Comparison of ENCODE assay signal across 20 cellular contexts in the genomic region with DNA sequence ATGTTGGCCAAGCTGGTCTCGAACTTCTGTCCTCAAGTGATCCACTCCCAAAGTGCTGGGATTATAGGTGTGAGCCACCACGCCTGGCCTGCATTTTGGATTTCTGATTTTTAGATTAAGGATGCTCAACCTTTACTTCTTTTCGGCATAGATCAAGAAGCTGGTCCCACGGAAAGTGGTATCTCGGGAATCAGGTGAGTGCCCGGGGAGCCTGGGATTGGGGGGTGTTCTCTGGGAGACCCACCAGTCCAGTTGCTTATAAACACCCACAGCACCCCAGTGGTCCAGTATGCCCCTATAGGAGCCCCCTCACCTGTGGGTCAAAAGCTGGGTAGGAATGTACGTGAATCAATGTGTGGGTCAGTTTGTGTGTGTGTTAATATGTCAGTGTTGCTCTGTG.
"Had no signal": no experiment of that assay in that cellular context is flagged by ENCODE, and none has a peak within 500 bp of the region (broad histone marks: within the 10 kb centered on the region; RNA-seq: fewer than 3 reads in every experiment).

No MANE protein-coding gene starts in this region.

- ATAC-seq: effector memory CD8-positive, alpha-beta T cell; foreskin keratinocyte; left cardiac atrium; left ventricle myocardium superior had no signal

- H3K9me3 Mint-ChIP-seq: dendritic cell treated with granulocyte-macrophage colony-stimulating factor and Interleukin-4, amounts not matched to agents 40 ng/mL and 50 ng/mL, for 4 days; effector memory CD8-positive, alpha-beta T cell; naive B cell had no signal

- H3K4me3 Mint-ChIP-seq: dendritic cell treated with granulocyte-macrophage colony-stimulating factor and Interleukin-4, amounts not matched to agents 40 ng/mL and 50 ng/mL, for 4 days; effector memory CD8-positive, alpha-beta T cell had no signal

- H3K27me3 Mint-ChIP-seq: effector memory CD8-positive, alpha-beta T cell; naive B cell had no signal

- H3K36me3 Mint-ChIP-seq: naive B cell had no signal

- FAIRE-seq: colon, endothelial cell of umbilical vein, kidney, small intestine had no signal

- H3K4me3 ChIP-seq: lung, suprapubic skin, thyroid gland, upper lobe of left lung, uterus had no signal

- H3K36me3 ChIP-seq: uterus had no signal

- H3K27ac ChIP-seq: foreskin keratinocyte, suprapubic skin, thyroid gland, upper lobe of left lung, uterus had no signal

- H3K9me3 ChIP-seq: suprapubic skin, thyroid gland, upper lobe of left lung, uterus had no signal

- H3K27ac Mint-ChIP-seq: dendritic cell treated with granulocyte-macrophage colony-stimulating factor and Interleukin-4, amounts not matched to agents 40 ng/mL and 50 ng/mL, for 4 days; effector memory CD8-positive, alpha-beta T cell had no signal

- H3K27me3 ChIP-seq: foreskin keratinocyte, suprapubic skin, thyroid gland, upper lobe of left lung, uterus had no signal

- DNase-seq: effector memory CD8-positive, alpha-beta T cell; erythroblast; foreskin keratinocyte; kidney; left cardiac atrium; left ventricle myocardium superior; mesenchymal stem cell; naive B cell; posterior cingulate gyrus; small intestine; stimulated activated CD4-positive, alpha-beta T cell treated with anti-CD3 and anti-CD28 coated beads, Interleukin-12 subunit alpha, Interleukin-12 subunit beta, amount 100 ng/mL, for 4 hours; stimulated activated naive CD4-positive, alpha-beta T cell; thyroid gland; upper lobe of left lung had no signal
